ENCODE assay signal across 15 cellular contexts in genomic region chr13:28204690-28205443, GRCh38.
A peak's percentile ranks its signal among the peaks of the same experiment; 100 is the strongest.
DNase-seq lines count a peak whose midpoint lies in the region; ATAC-seq lines count a peak whose summit lies in the region.
"Had no signal": no experiment of that assay in that cellular context is flagged by ENCODE, and none has a peak within 500 bp of the region (broad histone marks: within the 10 kb centered on the region; RNA-seq: fewer than 3 reads in every experiment).

No MANE protein-coding gene starts in this region.

- ATAC-seq in GM19463 (IDR thresholded peaks at IDR 0.05; ENCODE audit: unreplicated experiment), result peak; percentile 77
- ATAC-seq: left cardiac atrium had no signal

- peak; percentile 11 for DNase-seq in NCI-H510A treated with DMSO at 0.1 percent for 48 hours (lab: John Stamatoyannopoulos, UW)
- no peak for DNase-seq in NCI-H510A (lab: John Stamatoyannopoulos, UW)
- DNase-seq in activated T-cell treated with anti-CD3 and anti-CD28 coated beads, Interleukin-2, amount 50 U/mL, for 48 hours, result peak; percentile 75
- peak; percentile 23 to 45 for DNase-seq in stimulated activated CD4-positive, alpha-beta T cell treated with anti-CD3 and anti-CD28 coated beads, Interleukin-4, amount 100 ng/mL, for 48 hours (ENCODE audit: low read depth in 2 of 2)
- DNase-seq in NCI-H2171 treated with DMSO at 0.1 percent for 48 hours (lab: John Stamatoyannopoulos, UW), result no peak
- DNase-seq in NCI-H1694 treated with DMSO at 0.1 percent for 48 hours (lab: John Stamatoyannopoulos, UW), result no peak
- no peak for DNase-seq in NCI-H1417 treated with DMSO at 0.1 percent for 48 hours (lab: John Stamatoyannopoulos, UW)
- DNase-seq: Caco-2, endodermal cell, left cardiac atrium, NCI-H1092, NCI-H526, SHP77, small intestine had no signal

Comparison
In these comparisons a context has a peak if more than half of its experiments do, and no peak if none do; other contexts are left out.
1. DNase-seq: peak in NCI-H510A treated with DMSO at 0.1 percent for 48 hours (single experiment), activated T-cell treated with anti-CD3 and anti-CD28 coated beads, Interleukin-2, amount 50 U/mL, for 48 hours (2 of 2) and stimulated activated CD4-positive, alpha-beta T cell treated with anti-CD3 and anti-CD28 coated beads, Interleukin-4, amount 100 ng/mL, for 48 hours (2 of 2); none in NCI-H510A (single experiment), NCI-H2171 treated with DMSO at 0.1 percent for 48 hours (single experiment), NCI-H1694 treated with DMSO at 0.1 percent for 48 hours (single experiment) and NCI-H1417 treated with DMSO at 0.1 percent for 48 hours (single experiment).